ENCODE assay signal across 14 cellular contexts in genomic region chr17:82932146-82933005, GRCh38.
DNase-seq lines count a peak whose midpoint lies in the region; TF ChIP-seq lines count a peak whose summit lies in the region.
"Had no signal": no experiment of that assay in that cellular context is flagged by ENCODE, and none has a peak within 500 bp of the region (broad histone marks: within the 10 kb centered on the region; RNA-seq: fewer than 3 reads in every experiment).

No MANE protein-coding gene starts in this region.

- peaks cover 20% of the 10 kb centered on the region for H3K4me1 ChIP-seq in ACC112 (ENCODE audit: control insufficient read depth, insufficient read depth, low read length, unreplicated experiment)
- no peaks in the 10 kb centered on the region for H3K4me1 ChIP-seq in SJCRH30
- H3K4me1 ChIP-seq in HAP-1: no peaks in the 10 kb centered on the region

- peak overlapping the region; percentile 38; the same call in 1 of the 2 replicates for H3K4me3 Mint-ChIP-seq in HFFc6
- H3K4me3 Mint-ChIP-seq in dendritic cell treated with granulocyte-macrophage colony-stimulating factor and Interleukin-4, amounts not matched to agents 40 ng/mL and 50 ng/mL, for 4 days: no peak overlapping the region
- H3K4me3 Mint-ChIP-seq in osteocyte (ENCODE audit: unreplicated experiment): no peak overlapping the region
- H3K4me3 Mint-ChIP-seq: CD4-positive, CD25-positive, alpha-beta regulatory T cell; T-helper 2 cell treated with Interferon-gamma antibody and Interleukin-4, amounts not matched to agents 5 μg/mL and 100 μg/mL, for 36 hours had no signal

- peak overlapping the region; percentile 30 for H2AFZ ChIP-seq in ACC112 (ENCODE audit: low read length, unreplicated experiment)

- in situ Hi-C loops in HAP-1 (cut with MboI; ENCODE audit: low sequenced_read_pairs): no loop called here

- H3K4me3 ChIP-seq in ACC112 (ENCODE audit: low read depth, low read length) (peak overlapping the region; percentile 4; the same call in 1 of the 2 replicates), SJCRH30 (no peak overlapping the region), HAP-1 (no peak overlapping the region)
- H3K4me3 ChIP-seq: K562 had no signal

- H3K79me2 ChIP-seq in ACC112 (ENCODE audit: control insufficient read depth, insufficient read depth, low read length, unreplicated experiment): no peaks in the 10 kb centered on the region

- no peaks in the 10 kb centered on the region; the same call in none of the 2 replicates for H3K27me3 Mint-ChIP-seq in HFFc6 (ENCODE audit: insufficient read depth)
- no peaks in the 10 kb centered on the region for H3K27me3 Mint-ChIP-seq in dendritic cell treated with granulocyte-macrophage colony-stimulating factor and Interleukin-4, amounts not matched to agents 40 ng/mL and 50 ng/mL, for 4 days
- H3K27me3 Mint-ChIP-seq in osteocyte (ENCODE audit: unreplicated experiment): no peaks in the 10 kb centered on the region
- H3K27me3 Mint-ChIP-seq: CD4-positive, CD25-positive, alpha-beta regulatory T cell had no signal

- H3K27ac Mint-ChIP-seq in HFFc6 (peak overlapping the region; percentile 83), osteocyte (ENCODE audit: unreplicated experiment) (peak overlapping the region; percentile 44)
- H3K27ac Mint-ChIP-seq in dendritic cell treated with granulocyte-macrophage colony-stimulating factor and Interleukin-4, amounts not matched to agents 40 ng/mL and 50 ng/mL, for 4 days: peak overlapping the region; percentile 36
- H3K27ac Mint-ChIP-seq: T-helper 2 cell treated with Interferon-gamma antibody and Interleukin-4, amounts not matched to agents 5 μg/mL and 100 μg/mL, for 36 hours had no signal

- H3K27me3 ChIP-seq in ACC112 (ENCODE audit: insufficient read depth, low read length) (no peaks in the 10 kb centered on the region), SJCRH30 (no peaks in the 10 kb centered on the region), HAP-1 (ENCODE audit: low read depth) (no peaks in the 10 kb centered on the region)

- H3K36me3 Mint-ChIP-seq in HFFc6 (ENCODE audit: low read depth) (peaks cover 21% of the 10 kb centered on the region), osteocyte (ENCODE audit: unreplicated experiment) (peaks cover 34% of the 10 kb centered on the region)
- peaks cover 94% of the 10 kb centered on the region for H3K36me3 Mint-ChIP-seq in dendritic cell treated with granulocyte-macrophage colony-stimulating factor and Interleukin-4, amounts not matched to agents 40 ng/mL and 50 ng/mL, for 4 days (ENCODE audit: low read depth)

- H3K9me3 ChIP-seq in SJCRH30 (replicated peaks): no peaks in the 10 kb centered on the region
- no peaks in the 10 kb centered on the region for H3K9me3 ChIP-seq in HAP-1

- TF ChIP-seq CTCF in HFFc6 (IDR thresholded peaks at IDR 0.05): no peak
- TF ChIP-seq CTCF in osteocyte (IDR thresholded peaks at IDR 0.05): no peak

- H3K9me3 Mint-ChIP-seq in HFFc6: no peaks in the 10 kb centered on the region
- no peaks in the 10 kb centered on the region for H3K9me3 Mint-ChIP-seq in dendritic cell treated with granulocyte-macrophage colony-stimulating factor and Interleukin-4, amounts not matched to agents 40 ng/mL and 50 ng/mL, for 4 days
- H3K9me3 Mint-ChIP-seq in osteocyte (ENCODE audit: unreplicated experiment): no peaks in the 10 kb centered on the region
- H3K9me3 Mint-ChIP-seq: CD4-positive, CD25-positive, alpha-beta regulatory T cell; T-helper 2 cell treated with Interferon-gamma antibody and Interleukin-4, amounts not matched to agents 5 μg/mL and 100 μg/mL, for 36 hours had no signal

- H3K27ac ChIP-seq in ACC112 (ENCODE audit: low read depth, low read length): peak overlapping the region; percentile 88
- H3K27ac ChIP-seq in caudate nucleus (ENCODE audit: low read depth, low read length): no peak overlapping the region
- no peak overlapping the region for H3K27ac ChIP-seq in SJCRH30

- H3K36me3 ChIP-seq in ACC112 (ENCODE audit: insufficient read depth, low read length) (peaks cover 26% of the 10 kb centered on the region), SJCRH30 (peaks cover 89% of the 10 kb centered on the region), HAP-1 (replicated peaks) (peaks cover 97% of the 10 kb centered on the region)

- DNase-seq in HFFc6 (no peak), osteocyte (ENCODE audit: extremely low spot score, unreplicated experiment) (no peak), NCI-H1092 treated with DMSO at 0.1 percent for 48 hours (lab: John Stamatoyannopoulos, UW) (no peak), caudate nucleus (lab: John Stamatoyannopoulos, UW) (no peak), SJCRH30 (no peak), HAP-1 (ENCODE audit: low spot score in 2 of 2) (no peak)
- DNase-seq: CD4-positive, CD25-positive, alpha-beta regulatory T cell; mesendoderm; NCI-H2081 treated with DMSO at 0.1 percent for 48 hours; retina had no signal

- intact Hi-C loops in dendritic cell treated with granulocyte-macrophage colony-stimulating factor and Interleukin-4, amounts not matched to agents 40 ng/mL and 50 ng/mL, for 4 days (cut with micrococcal nuclease): no loop called here

- H3K4me1 Mint-ChIP-seq in HFFc6 (ENCODE audit: low read depth): peaks cover 20% of the 10 kb centered on the region
- peaks cover 10% of the 10 kb centered on the region for H3K4me1 Mint-ChIP-seq in dendritic cell treated with granulocyte-macrophage colony-stimulating factor and Interleukin-4, amounts not matched to agents 40 ng/mL and 50 ng/mL, for 4 days (ENCODE audit: low read depth)
- peaks cover 7% of the 10 kb centered on the region for H3K4me1 Mint-ChIP-seq in osteocyte (ENCODE audit: unreplicated experiment)
